In genomic region chr18:45849529-45849928, GRCh38 we compare ENCODE assay signal across 21 cellular contexts. TPM values are rescaled to one million over a fixed set of nuclear protein-coding genes. Genes with fewer than 3 reads are reported as not detected.
DNase-seq lines count a peak whose midpoint lies in the region; ATAC-seq and TF ChIP-seq lines count a peak whose summit lies in the region.
"Had no signal": no experiment of that assay in that cellular context is flagged by ENCODE, and none has a peak within 500 bp of the region (broad histone marks: within the 10 kb centered on the region; RNA-seq: fewer than 3 reads in every experiment).

No MANE protein-coding gene starts in this region.

- H3K4me1 ChIP-seq in Karpas-422 (ENCODE audit: low read length) = peaks cover 26% of the 10 kb centered on the region
- H3K4me1 ChIP-seq in mesenchymal stem cell (ENCODE audit: control insufficient read depth, insufficient read depth, low read depth, low read length) = peaks cover 17% of the 10 kb centered on the region
- H3K4me1 ChIP-seq in thyroid gland = no peaks in the 10 kb centered on the region
- H3K4me1 ChIP-seq: psoas muscle had no signal

- H3K27me3 ChIP-seq in Karpas-422 (ENCODE audit: low read length) (no peaks in the 10 kb centered on the region), mesenchymal stem cell (ENCODE audit: control insufficient read depth in 1 of 2, insufficient read depth in 1 of 2, low read length in 2 of 2) (no peaks in the 10 kb centered on the region), thyroid gland (no peaks in the 10 kb centered on the region)
- H3K27me3 ChIP-seq: brain microvascular endothelial cell, neutrophil had no signal

- peak overlapping the region; percentile 83 for H2BK15ac ChIP-seq in mesenchymal stem cell (ENCODE audit: low read depth, poor library complexity, severe bottlenecking)

- H4K8ac ChIP-seq in mesenchymal stem cell (ENCODE audit: low read length) = no peak overlapping the region

- H3K9me3 ChIP-seq in Karpas-422 (ENCODE audit: low read length) (no peaks in the 10 kb centered on the region), mesenchymal stem cell (ENCODE audit: control insufficient read depth, low read length) (no peaks in the 10 kb centered on the region), thyroid gland (no peaks in the 10 kb centered on the region)
- H3K9me3 ChIP-seq: neutrophil, psoas muscle had no signal

- H2AK5ac ChIP-seq in mesenchymal stem cell (ENCODE audit: low read length, severe bottlenecking) = no peak overlapping the region

- H3K9me2 ChIP-seq in Karpas-422 (replicated peaks; ENCODE audit: insufficient read depth, low read length) = no peaks in the 10 kb centered on the region

- peak overlapping the region; percentile 38 for H3K4me2 ChIP-seq in Karpas-422 (ENCODE audit: low read depth, low read length, poor library complexity, severe bottlenecking)
- no peak overlapping the region for H3K4me2 ChIP-seq in mesenchymal stem cell (ENCODE audit: low read length, poor library complexity, severe bottlenecking)
- H3K4me2 ChIP-seq: GM23338 had no signal

- no peak overlapping the region for H2BK12ac ChIP-seq in mesenchymal stem cell (ENCODE audit: low read length in 2 of 2)

- intact Hi-C loops in thyroid gland (cut with DNase I) = no loop called here

- H2AFZ ChIP-seq in Karpas-422 (ENCODE audit: low read length) (no peak overlapping the region), mesenchymal stem cell (ENCODE audit: low read depth, low read length) (no peak overlapping the region)
- H2AFZ ChIP-seq: GM23338 had no signal

- TF ChIP-seq CTCF in GM12865 (IDR thresholded peaks at IDR 0.05; ENCODE audit: insufficient read depth, low read depth, low read length, missing control alignments) = no peak
- no peak for TF ChIP-seq CTCF in thyroid gland (IDR thresholded peaks at IDR 0.05)

- H3K27ac ChIP-seq in Karpas-422 (ENCODE audit: low read length) (no peak overlapping the region), mesenchymal stem cell (ENCODE audit: low read length, poor library complexity, severe bottlenecking) (no peak overlapping the region), thyroid gland (no peak overlapping the region)
- H3K27ac ChIP-seq: brain microvascular endothelial cell, neutrophil, psoas muscle, RWPE1 had no signal

- no peak overlapping the region for H3K23ac ChIP-seq in mesenchymal stem cell (ENCODE audit: low read length in 2 of 2)

- no peak for TF ChIP-seq POLR2A in thyroid gland (IDR thresholded peaks at IDR 0.05)

- 94% methylated on average over 7 of the region's 7 CpGs for WGBS in mesenchymal stem cell
- WGBS in thyroid gland, 2 donors = 86 to 93% methylated on average over 7 of the region's 7 CpGs

- no peak overlapping the region for H3K18ac ChIP-seq in mesenchymal stem cell (ENCODE audit: low read depth in 1 of 2, low read length in 2 of 2)

- no peak overlapping the region for H3K4me3 ChIP-seq in GM12865 (ENCODE audit: low read depth, low read length)
- H3K4me3 ChIP-seq in Karpas-422 (ENCODE audit: low read length) = no peak overlapping the region
- H3K4me3 ChIP-seq in mesenchymal stem cell (ENCODE audit: insufficient read depth in 1 of 2, low read depth in 1 of 2, low read length in 2 of 2) = no peak overlapping the region
- H3K4me3 ChIP-seq in thyroid gland (replicated peaks in 1 of 3) = no peak overlapping the region
- H3K4me3 ChIP-seq: GM23338, psoas muscle had no signal

- H3K4ac ChIP-seq in mesenchymal stem cell (ENCODE audit: low read depth in 1 of 2, low read length in 2 of 2) = no peak overlapping the region

- DNase-seq in GM12865 (ENCODE audit: low read depth) (peak; percentile 35), Karpas-422 (no peak), mesenchymal stem cell (no peak), thyroid gland (no peak), DMS79 treated with DMSO at 0.1 percent for 48 hours (lab: John Stamatoyannopoulos, UW) (no peak)
- no peak for DNase-seq in stimulated activated CD4-positive, alpha-beta T cell treated with anti-CD3 and anti-CD28 coated beads, Interleukin-2, amount 100 ng/mL, for 24 hours
- DNase-seq: activated CD4-positive, alpha-beta T cell treated with anti-CD3 and anti-CD28 coated beads, Interleukin-2, amount 10 ng/mL, durations not matched to agents 7 days and 5 days; activated CD8-positive, alpha-beta memory T cell treated with anti-CD3 and anti-CD28 coated beads, Interleukin-2, amount 10 ng/mL, durations not matched to agents 7 days and 5 days; effector memory CD4-positive, alpha-beta T cell; foreskin melanocyte; left cardiac atrium; NCI-H1092; NCI-H187 treated with DMSO at 0.1 percent for 48 hours; psoas muscle; stimulated activated CD4-positive, alpha-beta T cell treated with anti-CD3 and anti-CD28 coated beads, Interleukin-15, amount 100 ng/mL, for 24 hours had no signal

- H3K14ac ChIP-seq in mesenchymal stem cell (ENCODE audit: low read length in 2 of 2) = no peak overlapping the region

- peak; percentile 49 for ATAC-seq in GM19463 (IDR thresholded peaks at IDR 0.05; ENCODE audit: unreplicated experiment)
- ATAC-seq: activated CD8-positive, alpha-beta memory T cell treated with anti-CD3 and anti-CD28 coated beads, Interleukin-2, amount 10 ng/mL, durations not matched to agents 7 days and 5 days; left cardiac atrium had no signal

- H2BK5ac ChIP-seq in mesenchymal stem cell (ENCODE audit: low read depth, low read length, poor library complexity, severe bottlenecking) = no peak overlapping the region

- no peaks in the 10 kb centered on the region for H4K20me1 ChIP-seq in Karpas-422 (ENCODE audit: insufficient read depth, low read depth, low read length)

- H4K91ac ChIP-seq in mesenchymal stem cell (ENCODE audit: low read length) = no peak overlapping the region

- H3K79me2 ChIP-seq in Karpas-422 (ENCODE audit: low read length) = no peaks in the 10 kb centered on the region

- H3K9ac ChIP-seq in Karpas-422 (ENCODE audit: low read length) = no peak overlapping the region
- H3K9ac ChIP-seq in mesenchymal stem cell (ENCODE audit: low read length) = no peak overlapping the region

- H3K79me1 ChIP-seq in mesenchymal stem cell (replicated peaks; ENCODE audit: low read length, poor library complexity, severe bottlenecking) = peaks cover 9% of the 10 kb centered on the region

- H3K36me3 ChIP-seq in Karpas-422 (ENCODE audit: insufficient read depth, low read length) (peaks cover 11% of the 10 kb centered on the region; the same call in 1 of the 2 replicates), mesenchymal stem cell (ENCODE audit: control insufficient read depth in 1 of 2, insufficient read depth in 2 of 2, low read depth in 1 of 2, low read length in 2 of 2) (peaks cover 45 to 52% of the 10 kb centered on the region in 2 experiments), thyroid gland (peaks cover 16 to 21% of the 10 kb centered on the region in 2 donors)

- no peak overlapping the region for H2BK120ac ChIP-seq in mesenchymal stem cell (ENCODE audit: low read depth, low read length)

RNA-seq across cellular contexts. Expression of gene SIGLEC15, which starts 24.1 kb away (rescaled TPM):
- 1.6 and 2.5 TPM in 2 replicates for total RNA-seq in Karpas-422 (2014; rRNA removed; shearing (Covaris generic); ENCODE audit: low replicate concordance)
- polyA plus RNA-seq in mesenchymal stem cell (2013, experiment 1 of 2) = 3.0 TPM
- polyA plus RNA-seq in mesenchymal stem cell (2013, experiment 2 of 2) = 3.2 TPM
- total RNA-seq in thyroid gland = 1 to 10 TPM in 1 of 4 donors, under 1 TPM in 2, not detected in 1; 0.33 to 4.0 (median 0.54) TPM
- total RNA-seq: activated CD4-positive, alpha-beta T cell treated with anti-CD3 and anti-CD28 coated beads, Interleukin-2, amount 10 ng/mL, durations not matched to agents 7 days and 5 days; activated CD8-positive, alpha-beta memory T cell treated with anti-CD3 and anti-CD28 coated beads, Interleukin-2, amount 10 ng/mL, durations not matched to agents 7 days and 5 days; esophagus mucosa; GM23338; psoas muscle had no signal
- polyA plus RNA-seq: psoas muscle had no signal
